1 cellular context compared by ENCODE assay signal in the genomic region with DNA sequence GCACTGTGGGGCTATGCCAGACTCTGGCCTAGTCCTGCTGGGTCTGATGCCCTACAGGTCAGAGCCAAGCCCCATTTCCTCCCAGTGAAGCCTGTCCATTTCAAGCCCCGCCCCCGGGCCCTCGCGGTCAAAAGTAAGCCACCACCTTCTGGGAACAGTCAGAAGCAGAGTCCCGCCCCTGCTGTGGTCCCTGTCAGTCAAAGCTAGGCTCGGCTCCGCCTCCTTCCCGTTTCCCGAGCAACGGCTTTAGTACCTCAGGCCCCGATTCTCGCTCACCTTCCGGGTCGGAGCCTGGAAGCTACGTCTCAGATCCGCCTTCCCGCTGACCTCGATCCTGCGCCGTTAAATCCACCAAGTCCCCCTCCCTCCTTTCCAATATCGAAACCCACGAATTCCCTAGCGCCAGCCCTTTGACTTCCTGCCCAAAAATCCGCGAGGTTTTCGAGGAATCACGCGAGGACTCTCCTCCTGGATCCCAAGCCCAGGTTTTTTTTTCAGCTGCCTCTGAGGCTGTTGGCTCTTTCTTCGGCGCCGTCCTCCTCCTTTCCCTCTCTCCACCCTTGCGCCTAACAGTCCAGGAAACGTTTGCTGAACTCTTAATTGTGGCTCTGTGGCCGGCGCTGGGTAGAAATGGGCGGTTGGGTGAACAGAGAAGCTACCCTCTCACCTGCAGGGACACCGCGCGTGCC.
TF ChIP-seq lines count a peak whose summit lies in the region.

No MANE protein-coding gene starts in this region.

TF ChIP-seq in K562, 482 proteins besides CTCF, POLR2A, EP300 and RAD21 (continued from another document and continues in another):
- no peak for TF ChIP-seq ZNF583 (CRISPR knock-in tag; IDR thresholded peaks at IDR 0.05)
- TF ChIP-seq ZNF41 (CRISPR knock-in tag; conservative IDR thresholded peaks at IDR 0.05) = no peak
- no peak for TF ChIP-seq GATAD2B (IDR thresholded peaks at IDR 0.05; ENCODE audit: borderline replicate concordance)
- TF ChIP-seq TBP (optimal IDR thresholded peaks at IDR 0.05; ENCODE audit: low read depth, low read length) = peak; percentile 43
- TF ChIP-seq SMARCE1 (IDR thresholded peaks at IDR 0.05) = no peak
- TF ChIP-seq ZNF143 (CRISPR knock-in tag; IDR thresholded peaks at IDR 0.05) = no peak
- TF ChIP-seq ZNF830 (CRISPR knock-in tag; IDR thresholded peaks at IDR 0.05) = no peak
- TF ChIP-seq SAFB (IDR thresholded peaks at IDR 0.05; ENCODE audit: borderline replicate concordance, low read depth, low read length) = no peak
- TF ChIP-seq CCAR2 (IDR thresholded peaks at IDR 0.05; ENCODE audit: low read depth, low read length) = no peak
- TF ChIP-seq HES1 (IDR thresholded peaks at IDR 0.05; ENCODE audit: low read depth) = no peak
- TF ChIP-seq, protein P1, sequence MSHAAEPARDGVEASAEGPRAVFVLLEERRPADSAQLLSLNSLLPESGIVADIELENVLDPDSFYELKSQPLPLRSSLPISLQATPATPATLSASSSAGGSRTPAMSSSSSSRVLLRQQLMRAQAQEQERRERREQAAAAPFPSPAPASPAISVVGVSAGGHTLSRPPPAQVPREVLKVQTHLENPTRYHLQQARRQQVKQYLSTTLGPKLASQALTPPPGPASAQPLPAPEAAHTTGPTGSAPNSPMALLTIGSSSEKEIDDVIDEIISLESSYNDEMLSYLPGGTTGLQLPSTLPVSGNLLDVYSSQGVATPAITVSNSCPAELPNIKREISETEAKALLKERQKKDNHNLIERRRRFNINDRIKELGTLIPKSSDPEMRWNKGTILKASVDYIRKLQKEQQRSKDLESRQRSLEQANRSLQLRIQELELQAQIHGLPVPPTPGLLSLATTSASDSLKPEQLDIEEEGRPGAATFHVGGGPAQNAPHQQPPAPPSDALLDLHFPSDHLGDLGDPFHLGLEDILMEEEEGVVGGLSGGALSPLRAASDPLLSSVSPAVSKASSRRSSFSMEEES (CRISPR knock-in tag; IDR thresholded peaks at IDR 0.05) = no peak
- TF ChIP-seq, protein P2, sequence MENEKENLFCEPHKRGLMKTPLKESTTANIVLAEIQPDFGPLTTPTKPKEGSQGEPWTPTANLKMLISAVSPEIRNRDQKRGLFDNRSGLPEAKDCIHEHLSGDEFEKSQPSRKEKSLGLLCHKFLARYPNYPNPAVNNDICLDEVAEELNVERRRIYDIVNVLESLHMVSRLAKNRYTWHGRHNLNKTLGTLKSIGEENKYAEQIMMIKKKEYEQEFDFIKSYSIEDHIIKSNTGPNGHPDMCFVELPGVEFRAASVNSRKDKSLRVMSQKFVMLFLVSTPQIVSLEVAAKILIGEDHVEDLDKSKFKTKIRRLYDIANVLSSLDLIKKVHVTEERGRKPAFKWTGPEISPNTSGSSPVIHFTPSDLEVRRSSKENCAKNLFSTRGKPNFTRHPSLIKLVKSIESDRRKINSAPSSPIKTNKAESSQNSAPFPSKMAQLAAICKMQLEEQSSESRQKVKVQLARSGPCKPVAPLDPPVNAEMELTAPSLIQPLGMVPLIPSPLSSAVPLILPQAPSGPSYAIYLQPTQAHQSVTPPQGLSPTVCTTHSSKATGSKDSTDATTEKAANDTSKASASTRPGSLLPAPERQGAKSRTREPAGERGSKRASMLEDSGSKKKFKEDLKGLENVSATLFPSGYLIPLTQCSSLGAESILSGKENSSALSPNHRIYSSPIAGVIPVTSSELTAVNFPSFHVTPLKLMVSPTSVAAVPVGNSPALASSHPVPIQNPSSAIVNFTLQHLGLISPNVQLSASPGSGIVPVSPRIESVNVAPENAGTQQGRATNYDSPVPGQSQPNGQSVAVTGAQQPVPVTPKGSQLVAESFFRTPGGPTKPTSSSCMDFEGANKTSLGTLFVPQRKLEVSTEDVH (IDR thresholded peaks at IDR 0.05; ENCODE audit: low read depth, partially characterized antibody) = no peak
- TF ChIP-seq SPI1 (IDR thresholded peaks at IDR 0.05; ENCODE audit: borderline replicate concordance, low read depth, low read length) = peak; percentile 21; the same call in 1 of the 2 replicates
- TF ChIP-seq ZNF280B (CRISPR knock-in tag; IDR thresholded peaks at IDR 0.05) = no peak
- no peak for TF ChIP-seq CTCFL (IDR thresholded peaks at IDR 0.05; ENCODE audit: borderline replicate concordance, insufficient read depth, low read depth, low read length, poor library complexity, severe bottlenecking)
- no peak for TF ChIP-seq NFE2 (IDR thresholded peaks at IDR 0.05; ENCODE audit: low read depth)
- TF ChIP-seq HNRNPLL (IDR thresholded peaks at IDR 0.05; ENCODE audit: low read depth, low read length, poor library complexity, severe bottlenecking) = peak; percentile 39
- TF ChIP-seq, protein P3, sequence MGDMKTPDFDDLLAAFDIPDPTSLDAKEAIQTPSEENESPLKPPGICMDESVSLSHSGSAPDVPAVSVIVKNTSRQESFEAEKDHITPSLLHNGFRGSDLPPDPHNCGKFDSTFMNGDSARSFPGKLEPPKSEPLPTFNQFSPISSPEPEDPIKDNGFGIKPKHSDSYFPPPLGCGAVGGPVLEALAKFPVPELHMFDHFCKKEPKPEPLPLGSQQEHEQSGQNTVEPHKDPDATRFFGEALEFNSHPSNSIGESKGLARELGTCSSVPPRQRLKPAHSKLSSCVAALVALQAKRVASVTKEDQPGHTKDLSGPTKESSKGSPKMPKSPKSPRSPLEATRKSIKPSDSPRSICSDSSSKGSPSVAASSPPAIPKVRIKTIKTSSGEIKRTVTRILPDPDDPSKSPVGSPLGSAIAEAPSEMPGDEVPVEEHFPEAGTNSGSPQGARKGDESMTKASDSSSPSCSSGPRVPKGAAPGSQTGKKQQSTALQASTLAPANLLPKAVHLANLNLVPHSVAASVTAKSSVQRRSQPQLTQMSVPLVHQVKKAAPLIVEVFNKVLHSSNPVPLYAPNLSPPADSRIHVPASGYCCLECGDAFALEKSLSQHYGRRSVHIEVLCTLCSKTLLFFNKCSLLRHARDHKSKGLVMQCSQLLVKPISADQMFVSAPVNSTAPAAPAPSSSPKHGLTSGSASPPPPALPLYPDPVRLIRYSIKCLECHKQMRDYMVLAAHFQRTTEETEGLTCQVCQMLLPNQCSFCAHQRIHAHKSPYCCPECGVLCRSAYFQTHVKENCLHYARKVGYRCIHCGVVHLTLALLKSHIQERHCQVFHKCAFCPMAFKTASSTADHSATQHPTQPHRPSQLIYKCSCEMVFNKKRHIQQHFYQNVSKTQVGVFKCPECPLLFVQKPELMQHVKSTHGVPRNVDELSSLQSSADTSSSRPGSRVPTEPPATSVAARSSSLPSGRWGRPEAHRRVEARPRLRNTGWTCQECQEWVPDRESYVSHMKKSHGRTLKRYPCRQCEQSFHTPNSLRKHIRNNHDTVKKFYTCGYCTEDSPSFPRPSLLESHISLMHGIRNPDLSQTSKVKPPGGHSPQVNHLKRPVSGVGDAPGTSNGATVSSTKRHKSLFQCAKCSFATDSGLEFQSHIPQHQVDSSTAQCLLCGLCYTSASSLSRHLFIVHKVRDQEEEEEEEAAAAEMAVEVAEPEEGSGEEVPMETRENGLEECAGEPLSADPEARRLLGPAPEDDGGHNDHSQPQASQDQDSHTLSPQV (IDR thresholded peaks at IDR 0.05) = 0 out of 2 replicates have a peak, but pooled peaks have one; percentile 33
- TF ChIP-seq MGA (IDR thresholded peaks at IDR 0.05) = no peak
- no peak for TF ChIP-seq THRA (IDR thresholded peaks at IDR 0.05)
